9 cellular contexts compared by ENCODE assay signal in genomic region chrX:42934020-42934701, GRCh38.
DNase-seq lines count a peak whose midpoint lies in the region; ATAC-seq, FAIRE-seq and TF ChIP-seq lines count a peak whose summit lies in the region.
"Had no signal": no experiment of that assay in that cellular context is flagged by ENCODE, and none has a peak within 500 bp of the region (broad histone marks: within the 10 kb centered on the region; RNA-seq: fewer than 3 reads in every experiment).

No MANE protein-coding gene starts in this region.

- BruUV-seq in PC-9 (replicated peaks; lab: Mats Ljungman, UMichigan) = no TSS peak

- no peaks in the 10 kb centered on the region for H4K20me1 ChIP-seq in PC-9 (ENCODE audit: insufficient read depth)

- POLR2A ChIA-PET in PC-9 (lab: Charles Lee; ENCODE audit: unreplicated experiment) = no interaction called here

- H3K4me3 ChIP-seq in colonic mucosa (no peak overlapping the region), PC-9 (no peak overlapping the region)

- peak; percentile 2 for DNase-seq in GM18507 (ENCODE audit: extremely low spot score, insufficient read length, low read depth)
- peak; percentile 27 for DNase-seq in colonic mucosa
- DNase-seq in PC-9 = no peak
- no peak for DNase-seq in left lobe of liver (ENCODE audit: low spot score)
- DNase-seq in NCI-H524 treated with DMSO at 0.1 percent for 48 hours (lab: John Stamatoyannopoulos, UW) = no peak
- DNase-seq in SIG-M5 treated with dmso at 0.1 percent for 504 hours (lab: John Stamatoyannopoulos, UW; ENCODE audit: unreplicated experiment) = no peak

- no peaks in the 10 kb centered on the region for H3K36me3 ChIP-seq in KOPT-K1 (ENCODE audit: insufficient read depth, low read length)
- H3K36me3 ChIP-seq in colonic mucosa = no peaks in the 10 kb centered on the region
- H3K36me3 ChIP-seq in PC-9 (ENCODE audit: low read depth) = no peaks in the 10 kb centered on the region

- no peak overlapping the region for H3K9ac ChIP-seq in colonic mucosa (ENCODE audit: low read depth in 2 of 2, low read length in 2 of 2)

- no peaks in the 10 kb centered on the region for H3F3A ChIP-seq in PC-9 (ENCODE audit: insufficient read depth, low read depth)

- H3K27me3 ChIP-seq in colonic mucosa (no peaks in the 10 kb centered on the region), PC-9 (ENCODE audit: insufficient read depth, low read depth) (no peaks in the 10 kb centered on the region)

- H2AFZ ChIP-seq in PC-9 = no peak overlapping the region

- intact Hi-C loops in colonic mucosa (cut with DNase I) = no loop called here
- intact Hi-C loops in PC-9 (cut with micrococcal nuclease; ENCODE audit: unreplicated experiment) = no loop called here

- H3K27ac ChIP-seq in KOPT-K1 (ENCODE audit: low read depth, low read length, poor library complexity, severe bottlenecking) (peak overlapping the region; percentile 64), colonic mucosa (no peak overlapping the region), PC-9 (no peak overlapping the region)

- no peaks in the 10 kb centered on the region for H3K9me2 ChIP-seq in PC-9 (ENCODE audit: insufficient read depth)

- CTCF ChIA-PET in PC-9 (lab: Charles Lee) = no interaction called here

- no peaks in the 10 kb centered on the region for H3K79me2 ChIP-seq in PC-9 (ENCODE audit: low read depth)

- ATAC-seq in GM21723 (IDR thresholded peaks at IDR 0.05; ENCODE audit: unreplicated experiment) = peak; percentile 97
- ATAC-seq in left lobe of liver = no peak
- ATAC-seq: HCT116 had no signal

- no peak for TF ChIP-seq CTCF in colonic mucosa (IDR thresholded peaks at IDR 0.05)
- TF ChIP-seq CTCF in PC-9 (conservative IDR thresholded peaks at IDR 0.05) = no peak

- H3K4me1 ChIP-seq in colonic mucosa (no peaks in the 10 kb centered on the region), PC-9 (replicated peaks; ENCODE audit: insufficient read depth) (no peaks in the 10 kb centered on the region)

- H3K9me3 ChIP-seq in KOPT-K1 (ENCODE audit: insufficient read depth, low read length, poor library complexity, severe bottlenecking) = peaks cover 10% of the 10 kb centered on the region
- H3K9me3 ChIP-seq in colonic mucosa = no peaks in the 10 kb centered on the region
- no peaks in the 10 kb centered on the region for H3K9me3 ChIP-seq in PC-9 (ENCODE audit: insufficient read depth, low read depth)

- no peak overlapping the region for H3K4me2 ChIP-seq in PC-9

- FAIRE-seq in GM18507 (lab: Jason Lieb, UNC) = peak; percentile 96

Comparison
In these comparisons a context has a peak if more than half of its experiments do, and no peak if none do; other contexts are left out.
1. DNase-seq: peak in GM18507 (single experiment) and colonic mucosa (single experiment); none in PC-9 (0 of 2), left lobe of liver (single experiment), NCI-H524 treated with DMSO at 0.1 percent for 48 hours (single experiment) and SIG-M5 treated with dmso at 0.1 percent for 504 hours (single experiment).